In genomic region chr12:83196694-83197350, GRCh38 we compare ENCODE assay signal across 1 cellular context.
TF ChIP-seq lines count a peak whose summit lies in the region.

No MANE protein-coding gene starts in this region.

TF ChIP-seq in K562, 482 proteins besides CTCF, POLR2A, EP300 and RAD21 (continued from another document and continues in another):
- no peak for TF ChIP-seq CUX1 (CRISPR knock-in tag; IDR thresholded peaks at IDR 0.05)
- no peak for TF ChIP-seq BCL6 (CRISPR knock-in tag; IDR thresholded peaks at IDR 0.05)
- no peak for TF ChIP-seq MAZ (CRISPR knock-in tag; conservative IDR thresholded peaks at IDR 0.05 in 1 of 2, IDR thresholded peaks at IDR 0.05 in 1 of 2)
- TF ChIP-seq EZH2 (IDR thresholded peaks at IDR 0.05; ENCODE audit: borderline replicate concordance, low read depth, low read length) = no peak
- TF ChIP-seq ZNF764 (CRISPR knock-in tag; IDR thresholded peaks at IDR 0.05; ENCODE audit: low read depth) = no peak
- peak; percentile 59; the same call in 1 of the 2 replicates for TF ChIP-seq TEAD4 (IDR thresholded peaks at IDR 0.05; ENCODE audit: low read length)
- TF ChIP-seq TEAD4 (CRISPR knock-in tag; IDR thresholded peaks at IDR 0.05; ENCODE audit: borderline replicate concordance) = no peak
- TF ChIP-seq ZBTB8A (IDR thresholded peaks at IDR 0.05; ENCODE audit: partially characterized antibody) = no peak
- TF ChIP-seq FOXJ3 (CRISPR knock-in tag; IDR thresholded peaks at IDR 0.05) = no peak
- TF ChIP-seq MIER1 (IDR thresholded peaks at IDR 0.05; ENCODE audit: low read depth) = no peak
- TF ChIP-seq RBM15 (IDR thresholded peaks at IDR 0.05; ENCODE audit: insufficient read depth, low read length) = no peak
- no peak for TF ChIP-seq ZNF311 (CRISPR knock-in tag; IDR thresholded peaks at IDR 0.05)
- no peak for TF ChIP-seq GATAD2B (IDR thresholded peaks at IDR 0.05; ENCODE audit: borderline replicate concordance)
- TF ChIP-seq CBFB (CRISPR knock-in tag; IDR thresholded peaks at IDR 0.05) = no peak
- no peak for TF ChIP-seq SMAD3 (CRISPR knock-in tag; conservative IDR thresholded peaks at IDR 0.05)
- no peak for TF ChIP-seq SIX5 (IDR thresholded peaks at IDR 0.05; ENCODE audit: borderline replicate concordance in 1 of 2, insufficient read depth in 1 of 2, low read depth in 1 of 2, low read length in 2 of 2)
- peak; percentile 95 for TF ChIP-seq MEIS2 (IDR thresholded peaks at IDR 0.05; ENCODE audit: partially characterized antibody)
- no peak for TF ChIP-seq ZNF24 (IDR thresholded peaks at IDR 0.05)
- no peak for TF ChIP-seq STAT6 (CRISPR knock-in tag; IDR thresholded peaks at IDR 0.05)
- TF ChIP-seq FOXA1 (IDR thresholded peaks at IDR 0.05; ENCODE audit: borderline replicate concordance) = no peak
- TF ChIP-seq NKRF (IDR thresholded peaks at IDR 0.05; ENCODE audit: borderline replicate concordance) = no peak
- no peak for TF ChIP-seq RERE (CRISPR knock-in tag; IDR thresholded peaks at IDR 0.05; ENCODE audit: borderline replicate concordance)
- TF ChIP-seq TFAM (CRISPR knock-in tag; conservative IDR thresholded peaks at IDR 0.05) = no peak
- no peak for TF ChIP-seq ZNF282 (CRISPR knock-in tag; IDR thresholded peaks at IDR 0.05)
- no peak for TF ChIP-seq ZBTB5 (IDR thresholded peaks at IDR 0.05)
- TF ChIP-seq ZNF507 (tag; conservative IDR thresholded peaks at IDR 0.05) = no peak
- no peak for TF ChIP-seq POLR2G (IDR thresholded peaks at IDR 0.05; ENCODE audit: low read depth, low read length)
- no peak for TF ChIP-seq PRPF4 (IDR thresholded peaks at IDR 0.05; ENCODE audit: insufficient read depth, low read depth, low read length, poor library complexity, severe bottlenecking)
- no peak for TF ChIP-seq ZNF347 (CRISPR knock-in tag; IDR thresholded peaks at IDR 0.05; ENCODE audit: low read depth)
- no peak for TF ChIP-seq BCOR (IDR thresholded peaks at IDR 0.05)
- TF ChIP-seq L3MBTL2 (IDR thresholded peaks at IDR 0.05) = no peak
- no peak for TF ChIP-seq NCOA4 (IDR thresholded peaks at IDR 0.05; ENCODE audit: partially characterized antibody)
- TF ChIP-seq CBX3 (IDR thresholded peaks at IDR 0.05; ENCODE audit: borderline replicate concordance in 1 of 2, low read length in 2 of 2) = no peak
- TF ChIP-seq KLF16 (IDR thresholded peaks at IDR 0.05) = no peak
- no peak for TF ChIP-seq ADNP (tag; IDR thresholded peaks at IDR 0.05)
- TF ChIP-seq ELK1 (CRISPR knock-in tag; IDR thresholded peaks at IDR 0.05) = no peak
- no peak for TF ChIP-seq ZNF12 (CRISPR knock-in tag; IDR thresholded peaks at IDR 0.05)
- TF ChIP-seq THRA (IDR thresholded peaks at IDR 0.05) = no peak
- no peak for TF ChIP-seq EWSR1 (IDR thresholded peaks at IDR 0.05; ENCODE audit: borderline replicate concordance, low read depth, partially characterized antibody)
- no peak for TF ChIP-seq ZFP36 (IDR thresholded peaks at IDR 0.05; ENCODE audit: low read depth, low read length, partially characterized antibody)
- TF ChIP-seq JUND (IDR thresholded peaks at IDR 0.05; ENCODE audit: borderline replicate concordance, low read depth, low read length) = no peak
- peak; percentile 30; the same call in 1 of the 3 replicates for TF ChIP-seq JUND (tag; IDR thresholded peaks at IDR 0.05; ENCODE audit: borderline replicate concordance, low read depth, low read length)
- TF ChIP-seq SMARCA4 (IDR thresholded peaks at IDR 0.05) = peak; percentile 63; the same call in 1 of the 2 replicates
- no peak for TF ChIP-seq SUPT5H (IDR thresholded peaks at IDR 0.05)
- TF ChIP-seq ZNF324 (CRISPR knock-in tag; IDR thresholded peaks at IDR 0.05) = no peak
- no peak for TF ChIP-seq ZNF384 (IDR thresholded peaks at IDR 0.05; ENCODE audit: low read depth, low read length)
- no peak for TF ChIP-seq FIP1L1 (IDR thresholded peaks at IDR 0.05; ENCODE audit: low read depth, low read length, poor library complexity, severe bottlenecking)
- no peak for TF ChIP-seq NR2C2 (CRISPR knock-in tag; IDR thresholded peaks at IDR 0.05)
- peak; percentile 27; the same call in 1 of the 2 replicates for TF ChIP-seq NR2C2 (tag; IDR thresholded peaks at IDR 0.05)
- TF ChIP-seq MAX (CRISPR knock-in tag; IDR thresholded peaks at IDR 0.05) = no peak
